ENCODE assay signal across 20 cellular contexts in genomic region chr18:79441261-79441819, GRCh38. TPM values are rescaled to one million over a fixed set of nuclear protein-coding genes. Genes with fewer than 3 reads are reported as not detected.
DNase-seq lines count a peak whose midpoint lies in the region; ATAC-seq, FAIRE-seq and TF ChIP-seq lines count a peak whose summit lies in the region.
"Had no signal": no experiment of that assay in that cellular context is flagged by ENCODE, and none has a peak within 500 bp of the region (broad histone marks: within the 10 kb centered on the region; RNA-seq: fewer than 3 reads in every experiment).

No MANE protein-coding gene starts in this region.

- no peak for TF ChIP-seq POLR2A in K562 (conservative IDR thresholded peaks at IDR 0.05)

- whole genome bisulfite sequencing in K562 (ENCODE audit: insufficient coverage, low coverage, missing lambda C conversion rate): 95% methylated on average over 15 of the region's 23 CpGs
- 96 to 97% (median 97%) methylated on average over 20 to 23 of the region's 23 CpGs for WGBS in psoas muscle, 3 donors

- FAIRE-seq in K562 (lab: Jason Lieb, UNC) (no peak), urothelium cell line (lab: Jason Lieb, UNC) (no peak)
- FAIRE-seq: GM12892 had no signal

- no peaks in the 10 kb centered on the region for H3K27me3 Mint-ChIP-seq in CD4-positive, alpha-beta T cell
- H3K27me3 Mint-ChIP-seq in naive thymus-derived CD8-positive, alpha-beta T cell: no peaks in the 10 kb centered on the region

- H3K4me1 Mint-ChIP-seq in CD4-positive, alpha-beta T cell (ENCODE audit: low read depth): peaks cover 44% of the 10 kb centered on the region
- peaks cover 19 to 57% (median 31%) of the 10 kb centered on the region in 4 donors for H3K4me1 Mint-ChIP-seq in naive thymus-derived CD8-positive, alpha-beta T cell

- peak overlapping the region; percentile 98 for H3K4me2 ChIP-seq in BLaER1
- H3K4me2 ChIP-seq in K562 (ENCODE audit: insufficient read depth, low read length): no peak overlapping the region

- no peak overlapping the region for H2AFZ ChIP-seq in K562 (ENCODE audit: low read depth, low read length)
- H2AFZ ChIP-seq: GM23248 had no signal

- H3K9ac ChIP-seq in BLaER1: 0 out of 2 replicates have a peak overlapping the region, but pooled peaks have one; percentile 10
- no peak overlapping the region for H3K9ac ChIP-seq in K562 (ENCODE audit: insufficient read depth in 1 of 2, low read depth in 2 of 2, low read length in 2 of 2)
- H3K9ac ChIP-seq: GM23248 had no signal

- POLR2A ChIA-PET in CD4-positive, alpha-beta T cell (lab: Charles Lee): interaction anchor here (1.1 kb wide), 1 partner anchor 36 kb away, joined by 4 read pairs; no protein-coding TSS in a partner anchor
- POLR2A ChIA-PET in K562 (lab: Yijun Ruan, JAX): no interaction called here
- POLR2A ChIA-PET in naive thymus-derived CD8-positive, alpha-beta T cell (lab: Charles Lee): no interaction called here

- H3K36me3 Mint-ChIP-seq in CD4-positive, alpha-beta T cell (ENCODE audit: low read depth): peaks cover 54% of the 10 kb centered on the region
- H3K36me3 Mint-ChIP-seq in naive thymus-derived CD8-positive, alpha-beta T cell: peaks cover 0 to 21% (median 3%) of the 10 kb centered on the region in 3 donors

- no TSS peak for BruUV-seq in K562 (replicated peaks; lab: Mats Ljungman, UMichigan)

- no peak for TF ChIP-seq EP300 in K562 (IDR thresholded peaks at IDR 0.05; ENCODE audit: low read length)

- H3K36me3 ChIP-seq in BLaER1: peaks cover 31% of the 10 kb centered on the region
- no peaks in the 10 kb centered on the region; the same call in 2 of the 3 replicates for H3K36me3 ChIP-seq in K562 (ENCODE audit: control insufficient read depth, insufficient read depth, low read length)
- peaks cover 0 to 3% of the 10 kb centered on the region in 2 donors for H3K36me3 ChIP-seq in psoas muscle (ENCODE audit: insufficient read depth in 1 of 2, low read depth in 1 of 2)
- H3K36me3 ChIP-seq: SJCRH30 had no signal

- H3K9me3 ChIP-seq in BLaER1 (no peaks in the 10 kb centered on the region), K562 (replicated peaks; ENCODE audit: control insufficient read depth, insufficient read depth, low read depth, low read length) (no peaks in the 10 kb centered on the region), psoas muscle (no peaks in the 10 kb centered on the region)
- no peaks in the 10 kb centered on the region for H3K9me3 ChIP-seq in CD4-positive, alpha-beta T cell (ENCODE audit: control insufficient read depth, low read length)
- H3K9me3 ChIP-seq: SJCRH30 had no signal

- intact Hi-C loops in CD4-positive, alpha-beta T cell (cut with DNase I, micrococcal nuclease): loop anchor here in 1 of 2 experiments (5.0 kb wide), 1 partner anchor 34 kb away; no protein-coding TSS in a partner anchor
- intact Hi-C loops in K562 (cut with micrococcal nuclease) (no loop called here), psoas muscle (cut with DNase I) (no loop called here)

- no peak for DNase-seq in CD4-positive, alpha-beta T cell
- DNase-seq in K562 (ENCODE audit: extremely low read depth in 1 of 4, low spot score in 3 of 4): no peak
- no peak for DNase-seq in naive thymus-derived CD8-positive, alpha-beta T cell
- no peak for DNase-seq in urothelium cell line (ENCODE audit: low spot score)
- DNase-seq in NCI-H526 treated with DMSO at 0.1 percent for 48 hours (lab: John Stamatoyannopoulos, UW): no peak
- no peak for DNase-seq in 8988T
- no peak for DNase-seq in psoas muscle
- DNase-seq: GF-D8, GM23248, MV-4-11, NCI-H1436, NCI-H2029 treated with DMSO at 0.1 percent for 48 hours, NCI-H2171 treated with DMSO at 0.1 percent for 48 hours, NCI-H446 treated with DMSO at 0.1 percent for 48 hours, NCI-H748 treated with DMSO at 0.1 percent for 48 hours, PC-3, SJCRH30 had no signal

- no peaks in the 10 kb centered on the region for H3K9me1 ChIP-seq in K562 (ENCODE audit: control insufficient read depth, insufficient read depth, low read length)

- peaks cover 99% of the 10 kb centered on the region for H4K20me1 ChIP-seq in BLaER1
- H4K20me1 ChIP-seq in K562 (replicated peaks; ENCODE audit: control insufficient read depth, insufficient read depth, low read length): 0 out of 2 replicates have a peak, but pooled peaks cover 4% of the 10 kb centered on the region

- no peak for ATAC-seq in CD4-positive, alpha-beta T cell (ENCODE audit: poor library complexity)
- ATAC-seq in K562 (no peak), psoas muscle (no peak)
- ATAC-seq in naive thymus-derived CD8-positive, alpha-beta T cell: no peak
- ATAC-seq: HCT116, PC-3 had no signal

- CTCF ChIA-PET in CD4-positive, alpha-beta T cell (lab: Charles Lee): no interaction called here
- CTCF ChIA-PET in K562 (lab: Yijun Ruan, JAX; ENCODE audit: low intra/inter-chr PET ratio): no interaction called here

- no peaks in the 10 kb centered on the region for H3K27me3 ChIP-seq in BLaER1
- no peaks in the 10 kb centered on the region for H3K27me3 ChIP-seq in CD4-positive, alpha-beta T cell (ENCODE audit: control insufficient read depth, insufficient read depth, low read length)
- H3K27me3 ChIP-seq in K562 (ENCODE audit: control insufficient read depth in 2 of 2, insufficient read depth in 2 of 2, low read length in 2 of 2): no peaks in the 10 kb centered on the region
- H3K27me3 ChIP-seq in psoas muscle (ENCODE audit: insufficient read depth in 3 of 3, low read length in 2 of 3): no peaks in the 10 kb centered on the region
- H3K27me3 ChIP-seq: SJCRH30 had no signal

- H3K4me3 ChIP-seq in BLaER1: no peak overlapping the region; the same call in 1 of the 2 replicates
- H3K4me3 ChIP-seq in K562: no peak overlapping the region
- no peak overlapping the region for H3K4me3 ChIP-seq in psoas muscle
- H3K4me3 ChIP-seq: GM23248, SJCRH30 had no signal

- TF ChIP-seq CTCF in CD4-positive, alpha-beta T cell (IDR thresholded peaks at IDR 0.05): no peak
- no peak for TF ChIP-seq CTCF in K562 (IDR thresholded peaks at IDR 0.05 in 2 of 3, conservative IDR thresholded peaks at IDR 0.05 in 1 of 3; ENCODE audit: insufficient read depth in 2 of 3, low read depth in 1 of 3, low read length in 3 of 3)
- TF ChIP-seq CTCF in psoas muscle (IDR thresholded peaks at IDR 0.05): no peak

- TF ChIP-seq RAD21 in K562 (CRISPR knock-in tag; conservative IDR thresholded peaks at IDR 0.05 in 1 of 2, IDR thresholded peaks at IDR 0.05 in 1 of 2): no peak

- H3K27ac Mint-ChIP-seq in CD4-positive, alpha-beta T cell: peak overlapping the region; percentile 72
- H3K27ac Mint-ChIP-seq in naive thymus-derived CD8-positive, alpha-beta T cell: peak overlapping the region in 7 of 10 donors; percentile 3 to 59 (median 45)

- H3K79me2 ChIP-seq in K562 (ENCODE audit: control insufficient read depth, insufficient read depth, low read length): no peaks in the 10 kb centered on the region

- H3K27ac ChIP-seq in BLaER1 (peak overlapping the region; percentile 46; the same call in 1 of the 2 replicates), K562 (ENCODE audit: extremely low read depth, low read depth, low read length) (no peak overlapping the region), psoas muscle (no peak overlapping the region)
- H3K27ac ChIP-seq in CD4-positive, alpha-beta T cell (ENCODE audit: low read depth, low read length): no peak overlapping the region
- H3K27ac ChIP-seq: GM23248, SJCRH30 had no signal

- no peaks in the 10 kb centered on the region for H3K9me3 Mint-ChIP-seq in CD4-positive, alpha-beta T cell
- no peaks in the 10 kb centered on the region for H3K9me3 Mint-ChIP-seq in naive thymus-derived CD8-positive, alpha-beta T cell

- in situ Hi-C loops in K562 (cut with MboI): no loop called here

- H3K4me3 Mint-ChIP-seq in CD4-positive, alpha-beta T cell: no peak overlapping the region
- no peak overlapping the region for H3K4me3 Mint-ChIP-seq in naive thymus-derived CD8-positive, alpha-beta T cell

- peaks cover 100% of the 10 kb centered on the region for H3K4me1 ChIP-seq in BLaER1
- peaks cover 7 to 46% of the 10 kb centered on the region in 2 experiments; a peak in 4 of 5 replicates for H3K4me1 ChIP-seq in K562 (replicated peaks in 1 of 2; ENCODE audit: control insufficient read depth in 2 of 2, insufficient read depth in 2 of 2, low read length in 2 of 2)
- peaks cover 47% of the 10 kb centered on the region for H3K4me1 ChIP-seq in psoas muscle

TF ChIP-seq in K562, 482 proteins besides CTCF, POLR2A, EP300 and RAD21 (continues in another document):
- TF ChIP-seq POLR2G (IDR thresholded peaks at IDR 0.05; ENCODE audit: low read depth, low read length): peak; percentile 7; the same call in 1 of the 2 replicates
- TF ChIP-seq ZNF586 (CRISPR knock-in tag; conservative IDR thresholded peaks at IDR 0.05): no peak
- TF ChIP-seq DNMT1 (IDR thresholded peaks at IDR 0.05): no peak
- no peak for TF ChIP-seq PHB2 (IDR thresholded peaks at IDR 0.05; ENCODE audit: low read depth)
- TF ChIP-seq ZNF253 (CRISPR knock-in tag; conservative IDR thresholded peaks at IDR 0.05): no peak
- no peak for TF ChIP-seq HMGN3 (IDR thresholded peaks at IDR 0.05; ENCODE audit: borderline replicate concordance, extremely low read depth, insufficient read length, low read depth, low read length)

RNA-seq across cellular contexts. Expression of gene NFATC1, which starts 45.6 kb away (rescaled TPM):
- 100 to 1,000 TPM; 107 to 113 TPM for total RNA-seq in CD4-positive, alpha-beta T cell
- 22.7 and 26.3 TPM in 2 replicates for total RNA-seq in K562 (2011; cell fraction: chromatin; rRNA removed; ENCODE audit: low replicate concordance)
- 11.4 and 14.5 TPM in 2 replicates for total RNA-seq in K562 (2011; cell fraction: nucleolus; rRNA removed)
- 10.2 and 10.4 TPM in 2 replicates for total RNA-seq in K562 (2011; cell fraction: nucleoplasm; rRNA removed)
- total RNA-seq in K562 (2014; rRNA removed) (2.5 and 5.3 TPM in 2 replicates), K562 (2014; rRNA removed; fragmentation: Illumina TruSeq; extraction: Trizol) (2.1 and 2.3 TPM in 2 replicates), K562 (2015; rRNA removed; fragmentation: Illumina TruSeq; extraction: Trizol) (2.2 and 2.8 TPM in 2 replicates), K562 (2021) (13.7 and 16.4 TPM in 2 replicates), psoas muscle (10 to 100 TPM; 21.0 to 28.7 (median 24.2) TPM)
- polyA plus RNA-seq in K562 (2011; rRNA removed) (1.9 and 2.4 TPM in 2 replicates), K562 (2014; fragmentation: Illumina TruSeq; extraction: Trizol) (6.1 and 9.6 TPM in 2 replicates), K562 (2014; fragmentation: Nextera tagmentation; extraction: Ambion mirVana) (1 to 10 TPM; 1.1 to 1.2 TPM), K562 (2014; rRNA removed) (2.6 and 6.3 TPM in 2 replicates), psoas muscle (10 to 100 TPM in 2 of 3 donors, 1 to 10 TPM in 1; 3.0 to 20.8 (median 15.4) TPM)
- polyA plus RNA-seq in K562 (2011; cell fraction: cytosol; rRNA removed): 2.8 and 3.7 TPM in 2 replicates
- 6.6 and 10.1 TPM in 2 replicates for polyA plus RNA-seq in K562 (2011; cell fraction: nucleus; rRNA removed)
- 8.3 and 8.6 TPM in 2 replicates for polyA plus RNA-seq in K562 (2012)
- 2.5 and 4.0 TPM in 2 replicates for polyA minus RNA-seq in K562 (2011; rRNA and poly(A)+ RNA removed)
- 7.3 and 13.0 TPM in 2 replicates for polyA minus RNA-seq in K562 (2011; cell fraction: cytosol; rRNA and poly(A)+ RNA removed)
- polyA minus RNA-seq in K562 (2011; cell fraction: nucleus; rRNA and poly(A)+ RNA removed): 6.7 and 6.9 TPM in 2 replicates
- total RNA-seq in naive thymus-derived CD8-positive, alpha-beta T cell: 10 to 100 TPM; 50.2 to 51.0 TPM
- 10 to 100 TPM; 12.7 to 34.9 (median 17.4) TPM for polyA plus RNA-seq in naive thymus-derived CD8-positive, alpha-beta T cell
